ENCODE assay signal across 1 cellular context in genomic region chr12:48198985-48199384, GRCh38.
TF ChIP-seq lines count a peak whose summit lies in the region.

No MANE protein-coding gene starts in this region.

TF ChIP-seq in GM12878, 131 proteins besides CTCF, POLR2A, EP300 and RAD21:
- TF ChIP-seq CHD4 (IDR thresholded peaks at IDR 0.05), result no peak
- no peak for TF ChIP-seq NFYA (IDR thresholded peaks at IDR 0.05; ENCODE audit: borderline replicate concordance, low read depth, low read length)
- no peak for TF ChIP-seq SMAD1 (IDR thresholded peaks at IDR 0.05; ENCODE audit: low read depth, partially characterized antibody)
- no peak for TF ChIP-seq RELB (IDR thresholded peaks at IDR 0.05; ENCODE audit: low read depth)
- no peak for TF ChIP-seq ZNF24 (IDR thresholded peaks at IDR 0.05)
- no peak for TF ChIP-seq RFX5 (IDR thresholded peaks at IDR 0.05; ENCODE audit: low read depth, low read length)
- no peak for TF ChIP-seq TAF1 (IDR thresholded peaks at IDR 0.05; ENCODE audit: borderline replicate concordance, low read depth, low read length)
- TF ChIP-seq KDM1A (IDR thresholded peaks at IDR 0.05; ENCODE audit: borderline replicate concordance), result no peak
- no peak for TF ChIP-seq RB1 (IDR thresholded peaks at IDR 0.05; ENCODE audit: borderline replicate concordance)
- no peak for TF ChIP-seq EED (IDR thresholded peaks at IDR 0.05; ENCODE audit: low read depth)
- TF ChIP-seq IKZF1 (conservative IDR thresholded peaks at IDR 0.05), result no peak
- no peak for TF ChIP-seq HDGF (IDR thresholded peaks at IDR 0.05)
- no peak for TF ChIP-seq STAT3 (IDR thresholded peaks at IDR 0.05; ENCODE audit: low read depth, low read length)
- TF ChIP-seq MTA2 (IDR thresholded peaks at IDR 0.05; ENCODE audit: low read depth), result no peak
- TF ChIP-seq RELA (IDR thresholded peaks at IDR 0.05; ENCODE audit: borderline replicate concordance, partially characterized antibody), result no peak
- TF ChIP-seq MXI1 (IDR thresholded peaks at IDR 0.05; ENCODE audit: low read depth, low read length), result no peak
